Comparison of ENCODE assay signal across 28 cellular contexts in the genomic region with DNA sequence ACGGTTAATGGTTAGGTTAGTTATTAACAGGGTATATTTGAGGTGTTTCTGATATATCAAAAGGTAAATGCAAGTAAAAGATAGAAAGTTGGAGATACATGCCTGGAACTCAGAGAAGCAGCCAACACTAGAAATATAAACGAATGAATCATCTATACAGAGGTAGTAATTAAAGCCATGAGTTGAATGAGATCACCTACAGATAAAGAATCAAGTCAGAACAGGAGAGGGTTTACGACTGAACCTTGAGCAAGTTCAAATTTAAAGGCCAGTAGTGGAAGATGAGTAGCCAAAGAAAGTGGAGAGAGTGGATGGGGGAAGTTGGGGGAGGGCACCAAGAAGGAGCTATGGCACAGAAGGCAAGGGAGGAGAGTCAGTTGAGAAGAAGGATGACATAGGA.
"Had no signal": no experiment of that assay in that cellular context is flagged by ENCODE, and none has a peak within 500 bp of the region (broad histone marks: within the 10 kb centered on the region; RNA-seq: fewer than 3 reads in every experiment).

No MANE protein-coding gene starts in this region.

- H3K9me3 ChIP-seq: gastroesophageal sphincter, prostate gland, right atrium auricular region, stomach, thyroid gland, vagina had no signal

- H3K4me1 Mint-ChIP-seq: immature natural killer cell; naive thymus-derived CD8-positive, alpha-beta T cell; nephron progenitor cell; stimulated activated effector memory CD8-positive, alpha-beta T cell treated with anti-CD3 and anti-CD28 coated beads, Interleukin-12 subunit alpha, Interleukin-12 subunit beta, amount 100 ng/mL, for 72 hours had no signal

- H3K4me3 Mint-ChIP-seq: effector memory CD8-positive, alpha-beta T cell; immature natural killer cell; naive thymus-derived CD8-positive, alpha-beta T cell; nephron progenitor cell; stimulated activated effector memory CD8-positive, alpha-beta T cell treated with anti-CD3 and anti-CD28 coated beads, Interleukin-12 subunit alpha, Interleukin-12 subunit beta, amount 100 ng/mL, for 72 hours had no signal

- H3K4me2 ChIP-seq: smooth muscle cell had no signal

- H3K36me3 Mint-ChIP-seq: immature natural killer cell; naive thymus-derived CD8-positive, alpha-beta T cell; stimulated activated effector memory CD8-positive, alpha-beta T cell treated with anti-CD3 and anti-CD28 coated beads, Interleukin-12 subunit alpha, Interleukin-12 subunit beta, amount 100 ng/mL, for 72 hours had no signal

- H3K27ac Mint-ChIP-seq: effector memory CD8-positive, alpha-beta T cell; immature natural killer cell; naive thymus-derived CD8-positive, alpha-beta T cell; nephron progenitor cell; stimulated activated effector memory CD8-positive, alpha-beta T cell treated with anti-CD3 and anti-CD28 coated beads, Interleukin-12 subunit alpha, Interleukin-12 subunit beta, amount 100 ng/mL, for 72 hours had no signal

- H3K27me3 ChIP-seq: gastroesophageal sphincter, right atrium auricular region, stomach, thyroid gland, vagina had no signal

- H3K4me3 ChIP-seq: gastroesophageal sphincter, heart right ventricle, lung, prostate gland, right atrium auricular region, smooth muscle cell, stomach, thyroid gland, vagina had no signal

- H3K36me3 ChIP-seq: gastroesophageal sphincter, heart right ventricle, prostate gland, right atrium auricular region, stomach, thyroid gland, vagina had no signal

- H3K9me3 Mint-ChIP-seq: effector memory CD8-positive, alpha-beta T cell; stimulated activated effector memory CD8-positive, alpha-beta T cell treated with anti-CD3 and anti-CD28 coated beads, Interleukin-12 subunit alpha, Interleukin-12 subunit beta, amount 100 ng/mL, for 72 hours had no signal

- ATAC-seq: effector memory CD8-positive, alpha-beta T cell; gastroesophageal sphincter; heart right ventricle; left lobe of liver; naive thymus-derived CD8-positive, alpha-beta T cell; sciatic nerve; stimulated activated effector memory CD8-positive, alpha-beta T cell treated with anti-CD3 and anti-CD28 coated beads, Interleukin-12 subunit alpha, Interleukin-12 subunit beta, amount 100 ng/mL, for 72 hours had no signal

- DNase-seq: cortex of kidney; effector memory CD8-positive, alpha-beta T cell; heart right ventricle; hypothalamus; immature natural killer cell; islet precursor cell; mesendoderm; midbrain; naive thymus-derived CD8-positive, alpha-beta T cell; nephron progenitor cell; nucleus accumbens; stimulated activated CD4-positive, alpha-beta T cell treated with anti-CD3 and anti-CD28 coated beads, Interleukin-12 subunit alpha, Interleukin-12 subunit beta, amount 100 ng/mL, for 4 hours; stimulated activated CD4-positive, alpha-beta T cell treated with anti-CD3 and anti-CD28 coated beads, Interleukin-1b, Interleukin-23, amount 100 ng/mL, for 48 hours; stimulated activated CD4-positive, alpha-beta T cell treated with anti-CD3 and anti-CD28 coated beads, Interleukin-4, amount 100 ng/mL, for 1 hour; stimulated activated naive CD4-positive, alpha-beta T cell treated with Interleukin-2 at 50 U/mL for 16 hours; stomach; thyroid gland; trophoblast cell had no signal

- FAIRE-seq: endometrium had no signal

- H3K27ac ChIP-seq: gastroesophageal sphincter, heart right ventricle, prostate gland, right atrium auricular region, stomach, thyroid gland, vagina had no signal

- H3K4me1 ChIP-seq: heart right ventricle, prostate gland, right atrium auricular region, thyroid gland, vagina had no signal
